Comparison of ENCODE assay signal across 8 cellular contexts in genomic region chr15:43514241-43515057, GRCh38. TPM values are rescaled to one million over a fixed set of nuclear protein-coding genes. Genes with fewer than 3 reads are reported as not detected.
DNase-seq lines count a peak whose midpoint lies in the region; ATAC-seq and TF ChIP-seq lines count a peak whose summit lies in the region.

No MANE protein-coding gene starts in this region.

- no peak overlapping the region for H3K4me3 Mint-ChIP-seq in CD4-positive, alpha-beta T cell
- H3K4me3 Mint-ChIP-seq in HFFc6 (no peak overlapping the region), T-helper 17 cell (peak overlapping the region; percentile 63)

- intact Hi-C loops in CD4-positive, alpha-beta T cell (cut with DNase I, micrococcal nuclease) = loop anchor here in 1 of 2 experiments (2.0 to 10.0 kb wide), 4 partner anchors 30 to 280 kb away; partner anchors contain the start of genes LCMT2 and SERF2
- intact Hi-C loops in posterior vena cava (cut with DNase I) = loop anchor here in 1 of 2 donors (5.0 kb wide), 1 partner anchor 1562 kb away; no protein-coding TSS in a partner anchor

- TF ChIP-seq CTCF in CD4-positive, alpha-beta T cell (IDR thresholded peaks at IDR 0.05) = peak; percentile 78
- TF ChIP-seq CTCF in HFFc6 (IDR thresholded peaks at IDR 0.05) = peak; percentile 79
- TF ChIP-seq CTCF in fibroblast of the aortic adventitia (IDR thresholded peaks at IDR 0.05; ENCODE audit: insufficient read depth, low read length) = peak; percentile 71

- POLR2A ChIA-PET in CD4-positive, alpha-beta T cell (lab: Charles Lee) = interaction anchor here (0.7 kb wide), 1 partner anchor 144 kb away, joined by 3 read pairs; the partner anchor contains the start of genes TUBGCP4 and ZSCAN29

- peaks cover 45% of the 10 kb centered on the region for H3K4me1 Mint-ChIP-seq in CD4-positive, alpha-beta T cell (ENCODE audit: low read depth)
- H3K4me1 Mint-ChIP-seq in HFFc6 (ENCODE audit: low read depth) (peaks cover 84% of the 10 kb centered on the region), T-helper 17 cell (peaks cover 59% of the 10 kb centered on the region)

- peaks cover 38% of the 10 kb centered on the region for H3K27me3 Mint-ChIP-seq in CD4-positive, alpha-beta T cell
- H3K27me3 Mint-ChIP-seq in HFFc6 (ENCODE audit: insufficient read depth) = peaks cover 2% of the 10 kb centered on the region
- peaks cover 18% of the 10 kb centered on the region for H3K27me3 Mint-ChIP-seq in T-helper 17 cell

- H3K9me3 Mint-ChIP-seq in CD4-positive, alpha-beta T cell = no peaks in the 10 kb centered on the region
- no peaks in the 10 kb centered on the region for H3K9me3 Mint-ChIP-seq in HFFc6

- H3K27me3 ChIP-seq in CD4-positive, alpha-beta T cell (ENCODE audit: control insufficient read depth, insufficient read depth, low read length) = peaks cover 16% of the 10 kb centered on the region

- no peak overlapping the region for H3K27ac ChIP-seq in CD4-positive, alpha-beta T cell (ENCODE audit: low read depth, low read length)

- no peaks in the 10 kb centered on the region for H3K9me3 ChIP-seq in CD4-positive, alpha-beta T cell (ENCODE audit: control insufficient read depth, low read length)
- H3K9me3 ChIP-seq in T-helper 17 cell (ENCODE audit: control insufficient read depth, low read length, poor library complexity, severe bottlenecking) = no peaks in the 10 kb centered on the region

- ATAC-seq in CD4-positive, alpha-beta T cell (ENCODE audit: poor library complexity) = no peak
- no peak for ATAC-seq in T-helper 17 cell

- no peaks in the 10 kb centered on the region for H3K36me3 Mint-ChIP-seq in CD4-positive, alpha-beta T cell (ENCODE audit: low read depth)
- H3K36me3 Mint-ChIP-seq in HFFc6 (ENCODE audit: low read depth) = peaks cover 4% of the 10 kb centered on the region; the same call in 1 of the 2 replicates
- H3K36me3 Mint-ChIP-seq in T-helper 17 cell (ENCODE audit: low read depth) = peaks cover 2% of the 10 kb centered on the region

- no peak overlapping the region for H3K27ac Mint-ChIP-seq in CD4-positive, alpha-beta T cell
- H3K27ac Mint-ChIP-seq in HFFc6 (peak overlapping the region; percentile 82), T-helper 17 cell (peak overlapping the region; percentile 96)

- DNase-seq in CD4-positive, alpha-beta T cell = no peak
- DNase-seq in HFFc6 = no peak
- DNase-seq in T-helper 17 cell = no peak
- DNase-seq in fibroblast of the aortic adventitia (ENCODE audit: low read depth) = peak; percentile 44
- DNase-seq in posterior vena cava (ENCODE audit: low spot score) = peak; percentile 89
- DNase-seq in SW 1271 (lab: John Stamatoyannopoulos, UW) = no peak
- DNase-seq in activated naive CD4-positive, alpha-beta T cell (lab: John Stamatoyannopoulos, UW) = no peak
- DNase-seq in NOMO-1 (lab: John Stamatoyannopoulos, UW; ENCODE audit: unreplicated experiment in 2 of 2) = no peak

- CTCF ChIA-PET in CD4-positive, alpha-beta T cell (lab: Charles Lee) = interaction anchor here (0.6 to 2.4 kb wide), 15 partner anchors 11 to 137 kb away, joined by 3 to 25 read pairs (median 6); partner anchors contain the start of gene TP53BP1

- H3K4me3 ChIP-seq in fibroblast of the aortic adventitia (ENCODE audit: low read depth, low read length) = no peak overlapping the region

RNA-seq across cellular contexts. Expression of gene MAP1A, which starts 3.0 kb away (rescaled TPM):
- total RNA-seq in CD4-positive, alpha-beta T cell = 1 to 10 TPM; 1.2 to 1.5 TPM
- total RNA-seq in HFFc6 (2021; fragmentation: NEBNext Ultra II Directional; extraction: Animal tissue kit (Norgen Biotek cat#: 25700)) = 100 to 1,000 TPM; 136 to 174 (median 169) TPM
- 10 to 100 TPM in 1 of 2 donors, 1 to 10 TPM in 1; 5.3 to 16.0 TPM for total RNA-seq in T-helper 17 cell
- total RNA-seq in fibroblast of the aortic adventitia (ENCODE audit: low replicate concordance) = 43.9 and 108 TPM in 2 replicates
- total RNA-seq in posterior vena cava = 10 to 100 TPM; 66.8 to 67.7 TPM

RNA-seq across cellular contexts. Expression of gene TP53BP1, which starts 21.5 kb away (rescaled TPM):
- 10 to 100 TPM; 43.0 to 44.6 TPM for total RNA-seq in CD4-positive, alpha-beta T cell
- total RNA-seq in HFFc6 (2021; fragmentation: NEBNext Ultra II Directional; extraction: Animal tissue kit (Norgen Biotek cat#: 25700)) = 10 to 100 TPM; 44.7 to 49.5 (median 46.4) TPM
- total RNA-seq in T-helper 17 cell (10 to 100 TPM; 48.0 to 51.6 TPM), fibroblast of the aortic adventitia (ENCODE audit: low replicate concordance) (71.9 and 106 TPM in 2 replicates), posterior vena cava (10 to 100 TPM; 30.5 to 35.7 TPM)

Comparison
In these comparisons a context has a peak if more than half of its experiments do, and no peak if none do; other contexts are left out.
1. DNase-seq: peak in fibroblast of the aortic adventitia (single experiment) and posterior vena cava (single experiment); none in CD4-positive, alpha-beta T cell (0 of 10), HFFc6 (single experiment), T-helper 17 cell (0 of 3), SW 1271 (0 of 2), activated naive CD4-positive, alpha-beta T cell (0 of 4) and NOMO-1 (0 of 2).
2. Peak in every context shown above with its lines, with median percentiles within 50 percentile points of each other: CTCF ChIP-seq.